ENCODE assay signal across 1 cellular context in the genomic region with DNA sequence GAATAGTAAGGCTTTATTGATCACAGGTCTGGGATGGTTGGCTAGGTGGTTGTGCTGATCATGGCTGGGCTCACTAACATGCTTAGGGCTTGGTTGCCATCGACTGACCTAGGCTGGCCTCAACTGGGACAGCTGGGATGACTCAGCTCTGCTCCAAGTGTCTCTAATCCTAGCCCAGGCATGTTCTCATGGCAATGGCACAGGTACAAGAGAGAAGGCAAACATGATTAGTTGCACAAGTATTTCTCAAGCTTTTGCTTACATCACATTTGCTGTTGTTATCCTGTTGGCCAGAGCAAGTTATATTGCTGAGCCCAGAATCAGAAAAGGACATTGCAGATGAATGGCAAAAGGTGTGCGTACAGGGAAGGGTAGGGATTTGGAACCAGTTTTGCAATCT.
A peak's percentile ranks its signal among the peaks of the same experiment; 100 is the strongest.
TF ChIP-seq lines count a peak whose summit lies in the region.

No MANE protein-coding gene starts in this region.

TF ChIP-seq in HepG2, 621 proteins besides CTCF, POLR2A, EP300 and RAD21 (continued from another document):
- TF ChIP-seq, protein P1, sequence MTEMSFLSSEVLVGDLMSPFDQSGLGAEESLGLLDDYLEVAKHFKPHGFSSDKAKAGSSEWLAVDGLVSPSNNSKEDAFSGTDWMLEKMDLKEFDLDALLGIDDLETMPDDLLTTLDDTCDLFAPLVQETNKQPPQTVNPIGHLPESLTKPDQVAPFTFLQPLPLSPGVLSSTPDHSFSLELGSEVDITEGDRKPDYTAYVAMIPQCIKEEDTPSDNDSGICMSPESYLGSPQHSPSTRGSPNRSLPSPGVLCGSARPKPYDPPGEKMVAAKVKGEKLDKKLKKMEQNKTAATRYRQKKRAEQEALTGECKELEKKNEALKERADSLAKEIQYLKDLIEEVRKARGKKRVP (CRISPR knock-in tag; IDR thresholded peaks at IDR 0.05), result 0 out of 4 replicates have a peak, but pooled peaks of 1 of the 2 experiments have one; percentile 13
- TF ChIP-seq CEBPB (IDR thresholded peaks at IDR 0.05; ENCODE audit: borderline replicate concordance, low read depth, low read length), result peak; percentile 74; the same call in 1 of the 2 replicates
- TF ChIP-seq CEBPG (CRISPR knock-in tag; IDR thresholded peaks at IDR 0.05), result 0 out of 2 replicates have a peak, but pooled peaks have one; percentile 16
